8 cellular contexts compared by ENCODE assay signal in the genomic region with DNA sequence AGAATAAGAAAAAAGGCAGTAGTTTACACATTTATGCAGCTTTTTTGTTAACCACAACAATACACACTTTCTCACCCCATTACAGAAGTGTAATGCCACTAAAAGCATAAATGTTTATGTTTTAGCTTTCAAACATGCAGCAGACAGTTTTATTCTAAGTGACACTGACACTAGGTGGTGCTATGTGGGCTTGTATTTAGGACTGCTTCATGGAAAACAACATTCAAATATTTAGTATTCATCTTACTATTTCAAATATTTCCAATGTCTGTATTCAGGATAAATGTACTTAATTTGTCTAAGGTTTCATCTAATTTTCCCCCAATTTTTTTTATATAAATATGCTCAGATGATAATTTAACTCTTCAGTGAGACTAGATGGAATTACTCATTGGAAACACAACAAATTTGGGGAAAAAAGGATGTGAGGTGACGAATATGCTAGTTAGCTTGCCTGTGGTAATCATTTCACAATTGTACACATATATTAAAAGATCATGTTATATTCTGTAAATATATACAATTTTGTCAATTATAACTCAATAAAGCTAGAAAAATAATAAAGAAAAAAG.
DNase-seq lines count a peak whose midpoint lies in the region; ATAC-seq and TF ChIP-seq lines count a peak whose summit lies in the region.

No MANE protein-coding gene starts in this region.

- H3K27me3 Mint-ChIP-seq in Calu3 (ENCODE audit: unreplicated experiment) = no peaks in the 10 kb centered on the region

- no TSS peak for BruUV-seq in Calu3 (replicated peaks; lab: Mats Ljungman, UMichigan)

- no peaks in the 10 kb centered on the region for H3K4me1 Mint-ChIP-seq in Calu3 (ENCODE audit: low read depth, unreplicated experiment)

- CTCF ChIA-PET in Calu3 (lab: Charles Lee) = interaction anchor here (0.6 to 2.0 kb wide), 2 partner anchors 147 to 238 kb away, joined by 4 to 23 read pairs; no protein-coding TSS in a partner anchor

- no peak overlapping the region for H3K4me3 Mint-ChIP-seq in Calu3 (ENCODE audit: low read depth, unreplicated experiment)

- no peak overlapping the region for H3K27ac ChIP-seq in esophagus squamous epithelium

- ATAC-seq in GM21360 (IDR thresholded peaks at IDR 0.05; ENCODE audit: unreplicated experiment) (no peak), HG02981 (IDR thresholded peaks at IDR 0.05; ENCODE audit: unreplicated experiment) (no peak)

- peak; percentile 48 for TF ChIP-seq CTCF in Calu3 (IDR thresholded peaks at IDR 0.05; ENCODE audit: unreplicated experiment)
- TF ChIP-seq CTCF in HFF-Myc (IDR thresholded peaks at IDR 0.05; ENCODE audit: low read depth, low read length, missing control alignments) = peak; percentile 42
- TF ChIP-seq CTCF in esophagus squamous epithelium (IDR thresholded peaks at IDR 0.05) = peak in 5 of 6 experiments; percentile 22 to 59 (median 33)

- H3K36me3 ChIP-seq in esophagus squamous epithelium = peaks cover 0 to 70% (median 0%) of the 10 kb centered on the region in 3 donors

- H3K4me3 ChIP-seq in HFF-Myc (replicated peaks; ENCODE audit: low read depth, low read length) (no peak overlapping the region), esophagus squamous epithelium (no peak overlapping the region)

- TF ChIP-seq POLR2A in esophagus squamous epithelium (IDR thresholded peaks at IDR 0.05) = no peak

- no peaks in the 10 kb centered on the region for H3K9me3 ChIP-seq in esophagus squamous epithelium

- H3K9me3 Mint-ChIP-seq in Calu3 (ENCODE audit: low read depth, unreplicated experiment) = no peaks in the 10 kb centered on the region

- DNase-seq in Calu3 = peak; percentile 28
- DNase-seq in HFF-Myc (ENCODE audit: extremely low read depth, low read depth) = peak; percentile 12
- peak; percentile 63 for DNase-seq in RKO (ENCODE audit: low spot score)
- no peak for DNase-seq in esophagus squamous epithelium (lab: John Stamatoyannopoulos, UW)
- peak; percentile 65 for DNase-seq in pons (ENCODE audit: low spot score)
- no peak for DNase-seq in GM19240 (ENCODE audit: insufficient read length, low spot score)

- 87 to 95% methylated on average over 1 of the region's 1 CpG for WGBS in esophagus squamous epithelium, 2 donors

- intact Hi-C loops in Calu3 (cut with micrococcal nuclease; ENCODE audit: unreplicated experiment) (loop anchor here (1.0 kb wide), 1 partner anchor 238 kb away; no protein-coding TSS in a partner anchor), esophagus squamous epithelium (cut with DNase I) (loop anchor here (5.0 kb wide), 1 partner anchor 239 kb away; no protein-coding TSS in a partner anchor)

- H3K27me3 ChIP-seq in esophagus squamous epithelium = no peaks in the 10 kb centered on the region

- H3K36me3 Mint-ChIP-seq in Calu3 (ENCODE audit: insufficient read depth, unreplicated experiment) = peaks cover 5% of the 10 kb centered on the region

- H3K27ac Mint-ChIP-seq in Calu3 (ENCODE audit: unreplicated experiment) = no peak overlapping the region

- H3K4me1 ChIP-seq in esophagus squamous epithelium = no peaks in the 10 kb centered on the region

Comparison
In these comparisons a context has a peak if more than half of its experiments do, and no peak if none do; other contexts are left out.
1. DNase-seq: peak in Calu3 (single experiment), HFF-Myc (single experiment), RKO (single experiment) and pons (single experiment); none in esophagus squamous epithelium (single experiment) and GM19240 (single experiment).
2. Peak in every context shown above with its lines, with median percentiles within 50 percentile points of each other: CTCF ChIP-seq.